ENCODE assay signal across 17 cellular contexts in genomic region chr12:131806654-131807053, GRCh38. TPM values are rescaled to one million over a fixed set of nuclear protein-coding genes. Genes with fewer than 3 reads are reported as not detected.
DNase-seq lines count a peak whose midpoint lies in the region; ATAC-seq, FAIRE-seq and TF ChIP-seq lines count a peak whose summit lies in the region.
"Had no signal": no experiment of that assay in that cellular context is flagged by ENCODE, and none has a peak within 500 bp of the region (broad histone marks: within the 10 kb centered on the region; RNA-seq: fewer than 3 reads in every experiment).

No MANE protein-coding gene starts in this region.

- no peak overlapping the region for H3K9ac ChIP-seq in BLaER1

- H3K4me3 ChIP-seq in BLaER1 (no peak overlapping the region), bronchial epithelial cell (ENCODE audit: low read depth, low read length) (no peak overlapping the region), osteoblast (ENCODE audit: insufficient read depth, low read length) (no peak overlapping the region), mucosa of descending colon (no peak overlapping the region)

- peak; percentile 76 for FAIRE-seq in bronchial epithelial cell (lab: Jason Lieb, UNC)
- FAIRE-seq: GM19239 had no signal

- peak; percentile 40 for DNase-seq in NCI-H69 (lab: John Stamatoyannopoulos, UW)
- no peak for DNase-seq in bronchial epithelial cell (ENCODE audit: low read depth)
- peak; percentile 57 for DNase-seq in osteoblast (ENCODE audit: insufficient read length, low spot score, missing footprints)
- DNase-seq in NOMO-1 treated with dmso at 0.1 percent for 144 hours (lab: John Stamatoyannopoulos, UW; ENCODE audit: unreplicated experiment) = no peak
- no peak for DNase-seq in mucosa of descending colon
- DNase-seq: 8988T; ACHN; Caco-2; CD8-positive, alpha-beta T cell; DND-41; GF-D8 had no signal

- H3K9me3 ChIP-seq in BLaER1 = peaks cover 18% of the 10 kb centered on the region
- no peaks in the 10 kb centered on the region for H3K9me3 ChIP-seq in osteoblast (ENCODE audit: low read depth, low read length)
- no peaks in the 10 kb centered on the region for H3K9me3 ChIP-seq in mucosa of descending colon
- H3K9me3 ChIP-seq: Caco-2 had no signal

- no peaks in the 10 kb centered on the region for H3K79me2 ChIP-seq in osteoblast (ENCODE audit: insufficient read depth, low read length)

- H2AFZ ChIP-seq in osteoblast (ENCODE audit: low read length) = no peak overlapping the region

- peak overlapping the region; percentile 12; the same call in 1 of the 2 replicates for H3K4me2 ChIP-seq in BLaER1
- H3K4me2 ChIP-seq in osteoblast (ENCODE audit: insufficient read depth, low read length) = no peak overlapping the region

- intact Hi-C loops in mucosa of descending colon (cut with DNase I, micrococcal nuclease) = no loop called here

- no peaks in the 10 kb centered on the region for H3K27me3 ChIP-seq in BLaER1
- no peaks in the 10 kb centered on the region for H3K27me3 ChIP-seq in bronchial epithelial cell (ENCODE audit: control insufficient read depth, insufficient read depth, low read length)
- H3K27me3 ChIP-seq in osteoblast (ENCODE audit: insufficient read depth, low read length) = no peaks in the 10 kb centered on the region

- H3K36me3 ChIP-seq in BLaER1 = peaks cover 11% of the 10 kb centered on the region; the same call in 1 of the 2 replicates
- H3K36me3 ChIP-seq in bronchial epithelial cell (ENCODE audit: control insufficient read depth, insufficient read depth, low read length) = peaks cover 2% of the 10 kb centered on the region
- H3K36me3 ChIP-seq in osteoblast (ENCODE audit: insufficient read depth, low read length) = no peaks in the 10 kb centered on the region
- no peaks in the 10 kb centered on the region for H3K36me3 ChIP-seq in mucosa of descending colon (ENCODE audit: low read depth)

- TF ChIP-seq CTCF in bronchial epithelial cell (IDR thresholded peaks at IDR 0.05; ENCODE audit: insufficient read depth, low read length, severe bottlenecking) (no peak), osteoblast (IDR thresholded peaks at IDR 0.05; ENCODE audit: extremely low read depth, low read depth, low read length) (no peak), mucosa of descending colon (IDR thresholded peaks at IDR 0.05) (no peak)

- H3K4me1 ChIP-seq in BLaER1 (peaks cover 38% of the 10 kb centered on the region), osteoblast (ENCODE audit: insufficient read depth, low read length) (peaks cover 8% of the 10 kb centered on the region), mucosa of descending colon (ENCODE audit: low read depth) (peaks cover 6% of the 10 kb centered on the region)
- H3K4me1 ChIP-seq: Caco-2 had no signal

- H3K27ac ChIP-seq in BLaER1 (no peak overlapping the region), osteoblast (ENCODE audit: low read depth, low read length) (no peak overlapping the region)
- H3K27ac ChIP-seq: C4-2B, HL-60 had no signal

- H4K20me1 ChIP-seq in BLaER1 (no peaks in the 10 kb centered on the region), osteoblast (ENCODE audit: insufficient read depth, low read length) (no peaks in the 10 kb centered on the region)

- ATAC-seq in HG02885 (IDR thresholded peaks at IDR 0.05; ENCODE audit: poor library complexity, unreplicated experiment) (no peak), mucosa of descending colon (no peak)
- ATAC-seq: CD8-positive, alpha-beta T cell; HCT116 had no signal

RNA-seq across cellular contexts. Expression of gene MMP17, which starts 21.5 kb away (rescaled TPM):
- total RNA-seq in bronchial epithelial cell = 4.1 and 4.5 TPM in 2 replicates
- total RNA-seq in osteoblast = 10.5 and 11.2 TPM in 2 replicates
- total RNA-seq in mucosa of descending colon = 1 to 10 TPM; 1.1 to 5.3 (median 1.4) TPM

Comparison
In these comparisons a context has a peak if more than half of its experiments do, and no peak if none do; other contexts are left out.
1. DNase-seq: peak in NCI-H69 (single experiment) and osteoblast (single experiment); none in bronchial epithelial cell (single experiment), NOMO-1 treated with dmso at 0.1 percent for 144 hours (single experiment) and mucosa of descending colon (0 of 3).